ENCODE assay signal across 8 cellular contexts in the genomic region with DNA sequence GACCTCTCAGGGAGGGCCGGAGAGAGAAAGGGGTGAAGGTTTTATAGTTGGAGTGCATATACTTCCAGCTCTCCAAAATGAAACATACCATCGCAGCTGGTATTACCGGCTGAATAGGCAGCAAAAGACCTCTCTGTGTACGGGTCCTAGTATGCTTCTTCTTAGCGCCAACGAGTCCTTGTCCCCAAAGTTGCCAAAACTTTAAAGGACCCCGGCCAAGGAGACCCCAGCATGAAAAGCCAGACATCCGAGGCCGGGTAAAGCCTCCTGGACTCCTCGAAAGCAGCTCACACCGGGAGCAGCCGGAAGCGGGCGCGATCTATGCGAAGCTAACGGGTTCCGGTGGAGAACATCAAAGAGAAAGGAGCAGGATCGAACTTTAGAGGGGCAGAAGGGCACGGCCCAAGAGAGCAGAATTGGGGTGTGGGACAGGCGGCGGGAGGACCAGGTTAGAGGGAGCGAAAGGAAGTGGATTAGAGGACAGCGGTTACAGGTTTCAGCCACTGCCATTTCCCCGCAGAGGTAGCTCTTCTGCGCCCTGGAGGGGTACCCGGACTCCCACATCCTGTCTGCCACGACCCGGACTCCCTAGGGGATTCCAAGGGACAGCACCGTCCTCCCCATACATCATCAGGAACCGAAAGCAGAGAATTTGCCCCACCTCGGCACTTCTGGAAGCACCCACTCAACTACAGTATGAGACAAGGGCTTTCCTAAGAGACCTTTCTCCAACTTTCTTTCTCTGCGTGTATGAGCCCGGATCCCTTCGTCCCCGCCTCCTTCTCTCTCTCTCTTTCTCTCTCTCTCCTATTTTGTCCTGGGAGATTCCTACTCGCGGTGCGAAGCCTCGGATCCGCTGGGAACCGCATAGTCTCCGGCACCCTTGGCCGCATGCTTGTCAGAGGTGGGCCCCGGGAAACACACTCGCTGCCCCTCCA. TPM values are rescaled to one million over a fixed set of nuclear protein-coding genes. Genes with fewer than 3 reads are reported as not detected.
A peak's percentile ranks its signal among the peaks of the same experiment; 100 is the strongest.
DNase-seq lines count a peak whose midpoint lies in the region; ATAC-seq and TF ChIP-seq lines count a peak whose summit lies in the region.

No MANE protein-coding gene starts in this region.

- H4K20me1 ChIP-seq in PC-9 (ENCODE audit: insufficient read depth) = no peaks in the 10 kb centered on the region

- no peaks in the 10 kb centered on the region for H3K79me2 ChIP-seq in PC-9 (ENCODE audit: low read depth)

- no peaks in the 10 kb centered on the region for H3K9me2 ChIP-seq in PC-9 (ENCODE audit: insufficient read depth)

- no peak overlapping the region for H3K27ac ChIP-seq in PC-9

- peaks cover 22% of the 10 kb centered on the region for H3K4me1 ChIP-seq in mucosa of descending colon (ENCODE audit: low read depth)
- H3K4me1 ChIP-seq in PC-9 (replicated peaks; ENCODE audit: insufficient read depth) = no peaks in the 10 kb centered on the region

- ATAC-seq in GM19397 (IDR thresholded peaks at IDR 0.05; ENCODE audit: unreplicated experiment) = peak; percentile 49
- peak; percentile 32 for ATAC-seq in mucosa of descending colon

- H3K9me3 ChIP-seq in mucosa of descending colon (no peaks in the 10 kb centered on the region), PC-9 (ENCODE audit: insufficient read depth, low read depth) (no peaks in the 10 kb centered on the region; the same call in 1 of the 2 replicates)

- H2AFZ ChIP-seq in PC-9 = no peak overlapping the region

- BruUV-seq in PC-9 (replicated peaks; lab: Mats Ljungman, UMichigan) = no TSS peak

- H3K36me3 ChIP-seq in mucosa of descending colon (ENCODE audit: low read depth) (no peaks in the 10 kb centered on the region), PC-9 (ENCODE audit: low read depth) (no peaks in the 10 kb centered on the region)

- intact Hi-C loops in mucosa of descending colon (cut with DNase I, micrococcal nuclease) (no loop called here), PC-9 (cut with micrococcal nuclease; ENCODE audit: unreplicated experiment) (no loop called here)

- H3F3A ChIP-seq in PC-9 (ENCODE audit: insufficient read depth, low read depth) = no peaks in the 10 kb centered on the region

- no peak overlapping the region for H3K4me2 ChIP-seq in PC-9

- POLR2A ChIA-PET in PC-9 (lab: Charles Lee; ENCODE audit: unreplicated experiment) = no interaction called here

- in situ Hi-C loops in KBM-7 (cut with MboI; ENCODE audit: low pct_unique_long_range_greater_than_20kb, low sequenced_read_pairs) = no loop called here

- CTCF ChIA-PET in PC-9 (lab: Charles Lee) = interaction anchor here (0.5 kb wide), 1 partner anchor 76 kb away, joined by 7 read pairs; no protein-coding TSS in a partner anchor

- TF ChIP-seq CTCF in AG09309 (IDR thresholded peaks at IDR 0.05; ENCODE audit: control insufficient read depth, insufficient read depth, low read depth, low read length, missing control alignments) (no peak), mucosa of descending colon (IDR thresholded peaks at IDR 0.05) (no peak), PC-9 (conservative IDR thresholded peaks at IDR 0.05) (no peak)

- H3K27me3 ChIP-seq in PC-9 (ENCODE audit: insufficient read depth, low read depth) = peaks cover 20% of the 10 kb centered on the region; the same call in 1 of the 2 replicates

- H3K4me3 ChIP-seq in AG09309 (ENCODE audit: control insufficient read depth, low read depth, low read length) (peak overlapping the region; percentile 46), mucosa of descending colon (no peak overlapping the region), PC-9 (no peak overlapping the region)

- DNase-seq in AG09309 (ENCODE audit: low read depth) (no peak), KBM-7 (peak; percentile 27), cortex of kidney (lab: John Stamatoyannopoulos, UW) (peak; percentile 6), mucosa of descending colon (peak in 1 of 3 donors; percentile 25), ureter (ENCODE audit: low spot score) (no peak), GDM1 (lab: John Stamatoyannopoulos, UW) (no peak), PC-9 (no peak)

RNA-seq across cellular contexts. Expression of a gene that starts 0.6 kb away (rescaled TPM):
- total RNA-seq in mucosa of descending colon = not detected
- total RNA-seq in ureter = not detected
- total RNA-seq in PC-9 (2021) = not detected in 2 replicates

Comparison
In these comparisons a context has a peak if more than half of its experiments do, and no peak if none do; other contexts are left out.
1. DNase-seq: peak in KBM-7 (single experiment) and cortex of kidney (single experiment); none in AG09309 (single experiment), ureter (single experiment), GDM1 (single experiment) and PC-9 (0 of 2).